15 cellular contexts compared by ENCODE assay signal in the genomic region with DNA sequence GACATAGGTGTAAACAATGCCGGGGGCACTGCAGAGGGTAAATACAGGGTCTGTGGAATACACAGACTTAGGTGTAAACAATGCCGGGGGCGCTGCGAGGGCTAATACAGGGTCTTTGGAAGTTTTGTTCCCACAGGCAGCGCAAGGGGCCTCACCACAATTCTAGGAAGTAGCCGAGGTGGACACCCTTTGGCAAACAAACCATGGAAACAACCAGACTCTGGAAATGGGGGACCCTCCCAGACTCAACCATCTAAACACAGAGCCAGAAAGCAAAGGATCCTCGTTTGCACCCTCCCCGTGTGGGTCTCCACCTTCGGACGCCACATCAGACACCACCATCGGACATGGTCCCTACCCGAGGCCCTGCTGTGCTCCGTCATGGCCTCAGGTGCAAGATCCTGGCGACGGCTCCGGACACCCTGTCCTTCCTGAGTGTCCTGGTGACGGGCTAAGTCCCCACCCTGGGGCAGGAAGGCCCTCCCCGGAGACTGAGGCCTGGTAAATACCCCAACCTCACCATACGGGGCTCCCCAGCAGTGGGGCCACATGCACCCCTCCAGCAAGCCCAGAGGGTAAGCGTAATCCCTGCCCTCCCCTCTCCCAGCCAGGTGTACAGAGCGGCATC. TPM values are rescaled to one million over a fixed set of nuclear protein-coding genes. Genes with fewer than 3 reads are reported as not detected.
"Had no signal": no experiment of that assay in that cellular context is flagged by ENCODE, and none has a peak within 500 bp of the region (broad histone marks: within the 10 kb centered on the region; RNA-seq: fewer than 3 reads in every experiment).

No MANE protein-coding gene starts in this region.

- H3K27me3 ChIP-seq: hepatocyte, tibial artery had no signal

- H3K27ac ChIP-seq: epithelial cell of prostate, hepatocyte, tibial artery had no signal

- ATAC-seq: activated CD8-positive, alpha-beta T cell treated with anti-CD3 and anti-CD28 coated beads, Interleukin-2, amount 10 ng/mL, durations not matched to agents 7 days and 5 days; activated T-cell treated with anti-CD3 and anti-CD28 coated beads, Interleukin-2, amount 50 U/mL, for 72 hours; effector memory CD8-positive, alpha-beta T cell had no signal

- H3K9me3 ChIP-seq: tibial artery had no signal

- DNase-seq: activated CD4-positive, alpha-beta T cell treated with anti-CD3 and anti-CD28 coated beads, Interleukin-2, amount 10 ng/mL, durations not matched to agents 24 days and 14 days; activated CD4-positive, CD25-positive, alpha-beta regulatory T cell; activated CD8-positive, alpha-beta memory T cell treated with anti-CD3 and anti-CD28 coated beads, Interleukin-2, amount 50 U/mL, for 4 hours; activated CD8-positive, alpha-beta T cell treated with anti-CD3 and anti-CD28 coated beads, Interleukin-2, amount 10 ng/mL, durations not matched to agents 7 days and 5 days; activated naive CD4-positive, alpha-beta T cell treated with Interleukin-2 at 50 U/mL for 16 hours; activated T-cell treated with anti-CD3 and anti-CD28 coated beads, Interleukin-2, amount 50 U/mL, for 72 hours; anterior cingulate cortex; cerebellar nuclear complex; dermis blood vessel endothelial cell; effector memory CD8-positive, alpha-beta T cell; stimulated activated CD4-positive, alpha-beta T cell treated with anti-CD3 and anti-CD28 coated beads, Interleukin-4, amount 100 ng/mL, for 1 hour; stimulated activated naive CD4-positive, alpha-beta T cell; tibial artery had no signal

- H3K4me1 ChIP-seq: tibial artery had no signal

- H3K4me3 ChIP-seq: hepatocyte, tibial artery had no signal

RNA-seq across cellular contexts. Expression of gene PLPP2, which starts 16.7 kb away (rescaled TPM):
- total RNA-seq: activated CD8-positive, alpha-beta T cell treated with anti-CD3 and anti-CD28 coated beads, Interleukin-2, amount 10 ng/mL, durations not matched to agents 7 days and 5 days had no signal
